12 cellular contexts compared by ENCODE assay signal in genomic region chr3:148643389-148643840, GRCh38. TPM values are rescaled to one million over a fixed set of nuclear protein-coding genes. Genes with fewer than 3 reads are reported as not detected.
DNase-seq lines count a peak whose midpoint lies in the region; ATAC-seq, FAIRE-seq and TF ChIP-seq lines count a peak whose summit lies in the region.
"Had no signal": no experiment of that assay in that cellular context is flagged by ENCODE, and none has a peak within 500 bp of the region (broad histone marks: within the 10 kb centered on the region; RNA-seq: fewer than 3 reads in every experiment).

No MANE protein-coding gene starts in this region.

- no peaks in the 10 kb centered on the region for H3K27me3 ChIP-seq in HUES64 (ENCODE audit: insufficient read depth, low read length)
- H3K27me3 ChIP-seq in tibial artery: no peaks in the 10 kb centered on the region
- H3K27me3 ChIP-seq: ovary had no signal

- H3K9me3 Mint-ChIP-seq in chondrocyte (ENCODE audit: low read depth): no peaks in the 10 kb centered on the region
- no peaks in the 10 kb centered on the region for H3K9me3 Mint-ChIP-seq in effector memory CD8-positive, alpha-beta T cell

- H3K9me3 ChIP-seq in HUES64 (ENCODE audit: insufficient read depth, low read depth, low read length) (no peaks in the 10 kb centered on the region), tibial artery (no peaks in the 10 kb centered on the region)
- H3K9me3 ChIP-seq: ovary had no signal

- intact Hi-C loops in tibial artery (cut with DNase I; ENCODE audit: low total_unique reads): no loop called here

- H3K36me3 ChIP-seq in HUES64 (ENCODE audit: insufficient read depth, low read length) (no peaks in the 10 kb centered on the region), tibial artery (no peaks in the 10 kb centered on the region)
- H3K36me3 ChIP-seq: ovary had no signal

- H3K4me1 Mint-ChIP-seq in chondrocyte (ENCODE audit: low read depth): peaks cover 41% of the 10 kb centered on the region
- no peaks in the 10 kb centered on the region for H3K4me1 Mint-ChIP-seq in effector memory CD8-positive, alpha-beta T cell (ENCODE audit: low read depth in 2 of 2)

- H3K27ac Mint-ChIP-seq in chondrocyte (ENCODE audit: unreplicated experiment): peak overlapping the region; percentile 78
- H3K27ac Mint-ChIP-seq in effector memory CD8-positive, alpha-beta T cell: no peak overlapping the region
- H3K27ac Mint-ChIP-seq: activated T-cell treated with anti-CD3 and anti-CD28 coated beads, Interleukin-2, amount 50 U/mL, for 72 hours had no signal

- H3K4me3 Mint-ChIP-seq in chondrocyte (ENCODE audit: unreplicated experiment): no peak overlapping the region
- no peak overlapping the region for H3K4me3 Mint-ChIP-seq in effector memory CD8-positive, alpha-beta T cell
- H3K4me3 Mint-ChIP-seq: activated T-cell treated with anti-CD3 and anti-CD28 coated beads, Interleukin-2, amount 50 U/mL, for 72 hours had no signal

- H3K4me1 ChIP-seq in HUES64 (ENCODE audit: insufficient read depth, low read length) (no peaks in the 10 kb centered on the region), tibial artery (peaks cover 0 to 40% (median 17%) of the 10 kb centered on the region in 4 donors)

- peak overlapping the region; percentile 24; the same call in 1 of the 2 replicates for H3K27ac ChIP-seq in HUES64 (ENCODE audit: low read depth, low read length)
- H3K27ac ChIP-seq in tibial artery: peak overlapping the region; percentile 47 to 74
- H3K27ac ChIP-seq: ovary had no signal

- no peak for TF ChIP-seq CTCF in chondrocyte (IDR thresholded peaks at IDR 0.05)
- no peak for TF ChIP-seq CTCF in tibial artery (IDR thresholded peaks at IDR 0.05)

- ATAC-seq in left lobe of liver: peak; percentile 13
- no peak for ATAC-seq in effector memory CD8-positive, alpha-beta T cell (replicated peaks)
- ATAC-seq: activated T-cell treated with anti-CD3 and anti-CD28 coated beads, Interleukin-2, amount 50 U/mL, for 72 hours had no signal

- WGBS in HUES64: 77% methylated on average over 4 of the region's 4 CpGs

- DNase-seq in chondrocyte (ENCODE audit: low spot score): no peak
- DNase-seq in left lobe of liver (ENCODE audit: low spot score): no peak
- peak in 1 of 2 donors; percentile 63 for DNase-seq in tibial artery
- DNase-seq in effector memory CD8-positive, alpha-beta T cell: no peak
- no peak for DNase-seq in stimulated activated naive CD4-positive, alpha-beta T cell treated with Interleukin-2 at 50 U/mL for 16 hours (lab: John Stamatoyannopoulos, UW)
- DNase-seq in urothelium cell line (ENCODE audit: low spot score): no peak
- DNase-seq: activated T-cell treated with anti-CD3 and anti-CD28 coated beads, Interleukin-2, amount 50 U/mL, for 72 hours; NCI-H2029; ovary had no signal

- H3K4me3 ChIP-seq in HUES64 (ENCODE audit: low read length) (no peak overlapping the region), tibial artery (no peak overlapping the region)
- H3K4me3 ChIP-seq: ovary had no signal

- H3K36me3 Mint-ChIP-seq in chondrocyte (ENCODE audit: low read depth): no peaks in the 10 kb centered on the region
- no peaks in the 10 kb centered on the region for H3K36me3 Mint-ChIP-seq in effector memory CD8-positive, alpha-beta T cell (ENCODE audit: insufficient read depth)

- H3K27me3 Mint-ChIP-seq in chondrocyte (ENCODE audit: low read depth): no peaks in the 10 kb centered on the region
- H3K27me3 Mint-ChIP-seq in effector memory CD8-positive, alpha-beta T cell: no peaks in the 10 kb centered on the region

- no peak for FAIRE-seq in urothelium cell line (lab: Jason Lieb, UNC)
- FAIRE-seq: G401.6, keratinocyte had no signal

- no peak overlapping the region for H3K9ac ChIP-seq in HUES64 (ENCODE audit: low read depth, low read length)

RNA-seq across cellular contexts. Expression of gene AGTR1, which starts 54.3 kb away (rescaled TPM):
- polyA plus RNA-seq in HUES64 (2013, experiment 1 of 2): 0.15 TPM
- polyA plus RNA-seq in HUES64 (2013, experiment 2 of 2): 0.19 TPM
- total RNA-seq in chondrocyte (2.1 to 2.2 TPM (median 2.1 TPM) in 3 replicates), left lobe of liver (25.5 TPM)
- total RNA-seq: activated T-cell treated with anti-CD3 and anti-CD28 coated beads, Interleukin-2, amount 50 U/mL, for 72 hours had no signal
- polyA plus RNA-seq: keratinocyte had no signal
